Comparison of ENCODE assay signal across 1 cellular context in genomic region chr9:134502261-134503211, GRCh38.
TF ChIP-seq lines count a peak whose summit lies in the region.

No MANE protein-coding gene starts in this region.

TF ChIP-seq in HepG2, 621 proteins besides CTCF, POLR2A, EP300 and RAD21 (continued from another document and continues in another):
- TF ChIP-seq UBTF (CRISPR knock-in tag; IDR thresholded peaks at IDR 0.05) (peak; percentile 67; the same call in 1 of the 2 replicates), FOXC1 (CRISPR knock-in tag; IDR thresholded peaks at IDR 0.05; ENCODE audit: borderline replicate concordance) (no peak), HBP1 (CRISPR knock-in tag; IDR thresholded peaks at IDR 0.05; ENCODE audit: low read depth) (no peak), FOSL2 (CRISPR knock-in tag; IDR thresholded peaks at IDR 0.05) (peak; percentile 90), CAMTA2 (CRISPR knock-in tag; IDR thresholded peaks at IDR 0.05; ENCODE audit: borderline replicate concordance) (no peak), ARID4A (CRISPR knock-in tag; IDR thresholded peaks at IDR 0.05; ENCODE audit: borderline replicate concordance) (no peak), ZSCAN25 (CRISPR knock-in tag; IDR thresholded peaks at IDR 0.05) (no peak), STAT5B (CRISPR knock-in tag; IDR thresholded peaks at IDR 0.05) (no peak), CEBPB (IDR thresholded peaks at IDR 0.05; ENCODE audit: borderline replicate concordance, low read depth, low read length) (peak; percentile 59), ZNF512 (CRISPR knock-in tag; IDR thresholded peaks at IDR 0.05) (no peak), ZNF569 (CRISPR knock-in tag; IDR thresholded peaks at IDR 0.05; ENCODE audit: borderline replicate concordance) (no peak), ISL2 (CRISPR knock-in tag; IDR thresholded peaks at IDR 0.05) (no peak), ELF4 (CRISPR knock-in tag; IDR thresholded peaks at IDR 0.05; ENCODE audit: borderline replicate concordance) (no peak), BRF2 (CRISPR knock-in tag; IDR thresholded peaks at IDR 0.05) (no peak), CCDC6 (CRISPR knock-in tag; IDR thresholded peaks at IDR 0.05) (no peak), PLRG1 (conservative IDR thresholded peaks at IDR 0.05) (no peak), RXRA (CRISPR knock-in tag; IDR thresholded peaks at IDR 0.05) (0 out of 2 replicates have a peak, but pooled peaks have one; percentile 32), HNF1B (CRISPR knock-in tag; IDR thresholded peaks at IDR 0.05) (no peak), CREM (IDR thresholded peaks at IDR 0.05) (no peak), CREM (CRISPR knock-in tag; IDR thresholded peaks at IDR 0.05) (no peak), NFAT5 (CRISPR knock-in tag; IDR thresholded peaks at IDR 0.05) (no peak), ZNF792 (CRISPR knock-in tag; IDR thresholded peaks at IDR 0.05) (no peak), CREB1 (IDR thresholded peaks at IDR 0.05) (no peak), CREB1 (CRISPR knock-in tag; IDR thresholded peaks at IDR 0.05) (no peak), ATF3 (CRISPR knock-in tag; IDR thresholded peaks at IDR 0.05) (peak; percentile 64; the same call in 1 of the 2 replicates), HMG20B (CRISPR knock-in tag; conservative IDR thresholded peaks at IDR 0.05) (no peak), MXI1 (IDR thresholded peaks at IDR 0.05; ENCODE audit: borderline replicate concordance, low read depth, low read length) (no peak), ZNF687 (CRISPR knock-in tag; IDR thresholded peaks at IDR 0.05) (peak; percentile 60), ZNF362 (CRISPR knock-in tag; IDR thresholded peaks at IDR 0.05; ENCODE audit: borderline replicate concordance) (no peak), ZIK1 (CRISPR knock-in tag; IDR thresholded peaks at IDR 0.05; ENCODE audit: borderline replicate concordance, low read depth) (no peak), FOXK2 (IDR thresholded peaks at IDR 0.05) (no peak), MXD3 (CRISPR knock-in tag; IDR thresholded peaks at IDR 0.05) (0 out of 2 replicates have a peak, but pooled peaks have one; percentile 10)
